Comparison of ENCODE assay signal across 27 cellular contexts in genomic region chr4:114027596-114027995, GRCh38.
"Had no signal": no experiment of that assay in that cellular context is flagged by ENCODE, and none has a peak within 500 bp of the region (broad histone marks: within the 10 kb centered on the region; RNA-seq: fewer than 3 reads in every experiment).

No MANE protein-coding gene starts in this region.

- DNase-seq: islet precursor cell; left ventricle myocardium inferior; mesendoderm; naive B cell; natural killer cell; nephron progenitor cell; occipital lobe; ovary; right lobe of liver; stimulated activated CD4-positive, alpha-beta T cell treated with anti-CD3 and anti-CD28 coated beads, Interleukin-1b, Interleukin-23, amount 100 ng/mL, for 48 hours; stimulated activated CD4-positive, alpha-beta T cell treated with anti-CD3 and anti-CD28 coated beads, Interleukin-2, amount 100 ng/mL, for 48 hours; stimulated activated CD4-positive, alpha-beta T cell treated with anti-CD3 and anti-CD28 coated beads, Interleukin-4, amount 100 ng/mL, for 4 hours; stimulated activated CD8-positive, alpha-beta memory T cell treated with anti-CD3 and anti-CD28 coated beads, Interleukin-4, amount 100 ng/mL, for 48 hours; stimulated activated naive CD4-positive, alpha-beta T cell treated with Interleukin-2 at 50 U/mL for 16 hours; stimulated activated naive CD8-positive, alpha-beta T cell treated with anti-CD3 and anti-CD28 coated beads, Interleukin-15, amount 100 ng/mL, for 72 hours; substantia nigra; uterus had no signal

- H3K4me1 ChIP-seq: left ventricle myocardium inferior, neural progenitor cell, right atrium auricular region, right lobe of liver, tibial nerve, uterus had no signal

- H3K27ac Mint-ChIP-seq: mesothelial cell of epicardium; naive B cell; natural killer cell; nephron progenitor cell; neural progenitor cell; progenitor cell of endocrine pancreas; stimulated activated memory B cell treated with anti-CD40 and anti-IgM and Interleukin-4, amounts not matched to agents 10 μg/mL and 1 μg/mL and 100 μg/mL, for 72 hours; stimulated activated naive CD8-positive, alpha-beta T cell treated with anti-CD3 and anti-CD28 coated beads, Interleukin-15, amount 100 ng/mL, for 72 hours; type B pancreatic cell had no signal

- ATAC-seq: right lobe of liver; stimulated activated memory B cell treated with anti-CD40 and anti-IgM and Interleukin-4, amounts not matched to agents 10 μg/mL and 1 μg/mL and 100 μg/mL, for 72 hours; stimulated activated naive CD8-positive, alpha-beta T cell treated with anti-CD3 and anti-CD28 coated beads, Interleukin-15, amount 100 ng/mL, for 72 hours had no signal

- H3K27ac ChIP-seq: left ventricle myocardium inferior, neural progenitor cell, neutrophil, ovary, right atrium auricular region, right lobe of liver, tibial nerve, uterus had no signal

- H3K4me3 Mint-ChIP-seq: mesothelial cell of epicardium; naive B cell; natural killer cell; nephron progenitor cell; neural progenitor cell; stimulated activated memory B cell treated with anti-CD40 and anti-IgM and Interleukin-4, amounts not matched to agents 10 μg/mL and 1 μg/mL and 100 μg/mL, for 72 hours; stimulated activated naive CD8-positive, alpha-beta T cell treated with anti-CD3 and anti-CD28 coated beads, Interleukin-15, amount 100 ng/mL, for 72 hours; type B pancreatic cell had no signal

- H3K27me3 Mint-ChIP-seq: naive B cell; progenitor cell of endocrine pancreas; stimulated activated memory B cell treated with anti-CD40 and anti-IgM and Interleukin-4, amounts not matched to agents 10 μg/mL and 1 μg/mL and 100 μg/mL, for 72 hours; stimulated activated naive CD8-positive, alpha-beta T cell treated with anti-CD3 and anti-CD28 coated beads, Interleukin-15, amount 100 ng/mL, for 72 hours; type B pancreatic cell had no signal

- H3K36me3 Mint-ChIP-seq: mesothelial cell of epicardium; naive B cell; natural killer cell; neural progenitor cell; stimulated activated memory B cell treated with anti-CD40 and anti-IgM and Interleukin-4, amounts not matched to agents 10 μg/mL and 1 μg/mL and 100 μg/mL, for 72 hours; type B pancreatic cell had no signal

- H3K4me3 ChIP-seq: left ventricle myocardium inferior, lung, neural progenitor cell, ovary, right atrium auricular region, right lobe of liver, smooth muscle cell, tibial nerve, uterus had no signal

- H3K9me3 Mint-ChIP-seq: mesothelial cell of epicardium; naive B cell; natural killer cell; nephron progenitor cell; neural progenitor cell; stimulated activated memory B cell treated with anti-CD40 and anti-IgM and Interleukin-4, amounts not matched to agents 10 μg/mL and 1 μg/mL and 100 μg/mL, for 72 hours; stimulated activated naive CD8-positive, alpha-beta T cell treated with anti-CD3 and anti-CD28 coated beads, Interleukin-15, amount 100 ng/mL, for 72 hours; type B pancreatic cell had no signal

- H3K9me3 ChIP-seq: left ventricle myocardium inferior, neutrophil, ovary, right atrium auricular region, right lobe of liver, tibial nerve, uterus had no signal

- H3K36me3 ChIP-seq: left ventricle myocardium inferior, neural progenitor cell, neutrophil, ovary, right atrium auricular region, right lobe of liver, tibial nerve, uterus had no signal

- H3K4me1 Mint-ChIP-seq: mesothelial cell of epicardium; natural killer cell; nephron progenitor cell; neural progenitor cell; stimulated activated naive CD8-positive, alpha-beta T cell treated with anti-CD3 and anti-CD28 coated beads, Interleukin-15, amount 100 ng/mL, for 72 hours had no signal

- H3K27me3 ChIP-seq: neural progenitor cell, neutrophil, ovary, right atrium auricular region, right lobe of liver, tibial nerve, uterus had no signal
